ENCODE assay signal across 9 cellular contexts in the genomic region with DNA sequence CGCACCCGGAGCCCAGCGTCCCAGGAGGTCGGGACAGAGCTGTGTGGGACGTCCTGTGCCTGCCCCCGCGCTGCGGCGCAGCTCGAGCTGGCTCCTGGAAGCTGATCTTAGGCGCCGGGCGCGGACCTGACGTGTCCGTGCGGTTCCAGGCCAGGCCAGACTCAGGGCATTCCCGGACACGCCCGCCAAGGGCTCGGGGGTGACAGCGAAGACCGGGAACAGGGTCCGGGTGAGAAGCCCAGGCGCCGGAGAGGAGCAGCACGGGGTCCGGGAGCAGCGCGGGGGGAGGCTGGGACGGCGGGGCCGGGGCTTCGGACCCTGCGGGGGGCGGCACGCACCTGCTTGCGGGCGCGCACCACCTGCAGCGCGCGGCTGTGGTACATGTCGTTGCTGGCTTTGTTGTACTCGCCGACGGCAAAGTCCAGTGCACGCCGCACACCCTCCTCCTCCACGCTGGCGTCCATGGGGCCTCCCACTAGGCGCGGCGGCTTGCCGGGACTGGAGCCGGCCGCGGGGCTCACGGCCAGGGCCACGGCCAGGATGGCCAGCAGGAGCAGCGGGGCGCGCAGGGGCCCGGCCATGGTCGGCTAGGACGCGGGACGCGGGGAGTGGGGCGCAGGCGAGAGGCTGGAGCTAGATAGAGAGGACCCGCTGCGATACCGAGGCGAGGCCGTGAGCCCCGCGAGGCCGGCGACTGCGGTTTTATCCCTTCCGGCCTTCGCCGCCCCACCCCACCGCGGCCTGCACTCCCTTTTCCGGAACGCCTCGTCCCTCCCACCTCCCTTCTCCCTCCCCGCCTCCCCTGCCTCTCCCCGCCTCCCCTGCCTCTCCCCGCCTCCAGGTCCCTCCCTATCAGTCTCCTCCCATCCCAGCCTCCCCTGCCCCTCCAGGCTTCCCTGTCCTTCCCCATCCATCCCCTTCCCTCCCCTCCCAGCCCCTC. TPM values are rescaled to one million over a fixed set of nuclear protein-coding genes. Genes with fewer than 3 reads are reported as not detected.
DNase-seq lines count a peak whose midpoint lies in the region; ATAC-seq, FAIRE-seq and TF ChIP-seq lines count a peak whose summit lies in the region.
"Had no signal": no experiment of that assay in that cellular context is flagged by ENCODE, and none has a peak within 500 bp of the region (broad histone marks: within the 10 kb centered on the region; RNA-seq: fewer than 3 reads in every experiment).

A gene with protein sequence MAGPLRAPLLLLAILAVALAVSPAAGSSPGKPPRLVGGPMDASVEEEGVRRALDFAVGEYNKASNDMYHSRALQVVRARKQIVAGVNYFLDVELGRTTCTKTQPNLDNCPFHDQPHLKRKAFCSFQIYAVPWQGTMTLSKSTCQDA (minus strand): TSS at position 674 of the 940 bp plus-strand sequence. CDS start 93 bp downstream, at position 581.

- H3K27me3 Mint-ChIP-seq in activated CD8-positive, alpha-beta T cell treated with anti-CD3 and anti-CD28 coated beads, Interleukin-2, amount 10 ng/mL, durations not matched to agents 7 days and 5 days (ENCODE audit: low read depth) = peaks cover 19% of the 10 kb centered on the region
- no peaks in the 10 kb centered on the region for H3K27me3 Mint-ChIP-seq in nephron (ENCODE audit: low read depth)
- H3K27me3 Mint-ChIP-seq in stimulated activated memory B cell treated with anti-CD40 and anti-IgM and Interleukin-4, amounts not matched to agents 10 μg/mL and 1 μg/mL and 100 μg/mL, for 72 hours = peaks cover 60% of the 10 kb centered on the region

- H3K4me1 Mint-ChIP-seq in activated CD8-positive, alpha-beta T cell treated with anti-CD3 and anti-CD28 coated beads, Interleukin-2, amount 10 ng/mL, durations not matched to agents 7 days and 5 days (ENCODE audit: low read depth) = peaks cover 5% of the 10 kb centered on the region
- peaks cover 27% of the 10 kb centered on the region for H3K4me1 Mint-ChIP-seq in nephron
- H3K4me1 Mint-ChIP-seq in stimulated activated memory B cell treated with anti-CD40 and anti-IgM and Interleukin-4, amounts not matched to agents 10 μg/mL and 1 μg/mL and 100 μg/mL, for 72 hours = no peaks in the 10 kb centered on the region

- ATAC-seq in GM18519 (IDR thresholded peaks at IDR 0.05; ENCODE audit: low FRiP score, unreplicated experiment) (peak; percentile 38), HG03039 (IDR thresholded peaks at IDR 0.05; ENCODE audit: unreplicated experiment) (peak; percentile 59)
- peak; percentile 57 for ATAC-seq in activated CD8-positive, alpha-beta T cell treated with anti-CD3 and anti-CD28 coated beads, Interleukin-2, amount 10 ng/mL, durations not matched to agents 7 days and 5 days
- no peak for ATAC-seq in stimulated activated memory B cell treated with anti-CD40 and anti-IgM and Interleukin-4, amounts not matched to agents 10 μg/mL and 1 μg/mL and 100 μg/mL, for 72 hours

- H3K4me3 Mint-ChIP-seq in activated CD8-positive, alpha-beta T cell treated with anti-CD3 and anti-CD28 coated beads, Interleukin-2, amount 10 ng/mL, durations not matched to agents 7 days and 5 days = peak within 1 kb of the TSS; percentile 14
- H3K4me3 Mint-ChIP-seq in nephron = peak within 1 kb of the TSS; percentile 85 to 92 (median 88)
- H3K4me3 Mint-ChIP-seq in stimulated activated memory B cell treated with anti-CD40 and anti-IgM and Interleukin-4, amounts not matched to agents 10 μg/mL and 1 μg/mL and 100 μg/mL, for 72 hours = no peak within 1 kb of the TSS
- H3K4me3 Mint-ChIP-seq: T-helper 1 cell treated with Interleukin-12 subunit alpha and Interleukin-12 subunit beta and Interleukin-4 antibody, amounts not matched to agents 30 μg/mL and 1 μg/mL, for 36 hours had no signal

- peak; percentile 22 to 42 for DNase-seq in AML-193 (lab: John Stamatoyannopoulos, UW)
- peak; percentile 86 for DNase-seq in NCI-H2171 (lab: John Stamatoyannopoulos, UW)
- DNase-seq in activated CD8-positive, alpha-beta T cell treated with anti-CD3 and anti-CD28 coated beads, Interleukin-2, amount 10 ng/mL, durations not matched to agents 7 days and 5 days = peak; percentile 42
- DNase-seq in frontal cortex (ENCODE audit: low spot score in 2 of 2) = peak; percentile 72 to 88

- H3K36me3 Mint-ChIP-seq in activated CD8-positive, alpha-beta T cell treated with anti-CD3 and anti-CD28 coated beads, Interleukin-2, amount 10 ng/mL, durations not matched to agents 7 days and 5 days (ENCODE audit: low read depth) = no peaks in the 10 kb centered on the region
- H3K36me3 Mint-ChIP-seq in nephron (ENCODE audit: low read depth) = peaks cover 5% of the 10 kb centered on the region
- no peaks in the 10 kb centered on the region for H3K36me3 Mint-ChIP-seq in stimulated activated memory B cell treated with anti-CD40 and anti-IgM and Interleukin-4, amounts not matched to agents 10 μg/mL and 1 μg/mL and 100 μg/mL, for 72 hours

- POLR2A ChIA-PET in activated CD8-positive, alpha-beta T cell treated with anti-CD3 and anti-CD28 coated beads, Interleukin-2, amount 10 ng/mL, durations not matched to agents 7 days and 5 days (lab: Charles Lee) = no interaction called here

- no peak within 1 kb of the TSS for H3K27ac Mint-ChIP-seq in activated CD8-positive, alpha-beta T cell treated with anti-CD3 and anti-CD28 coated beads, Interleukin-2, amount 10 ng/mL, durations not matched to agents 7 days and 5 days
- peak within 1 kb of the TSS; percentile 33 to 91 (median 87) for H3K27ac Mint-ChIP-seq in nephron
- H3K27ac Mint-ChIP-seq in stimulated activated memory B cell treated with anti-CD40 and anti-IgM and Interleukin-4, amounts not matched to agents 10 μg/mL and 1 μg/mL and 100 μg/mL, for 72 hours = no peak within 1 kb of the TSS
- H3K27ac Mint-ChIP-seq: T-helper 1 cell treated with Interleukin-12 subunit alpha and Interleukin-12 subunit beta and Interleukin-4 antibody, amounts not matched to agents 30 μg/mL and 1 μg/mL, for 36 hours had no signal

- CTCF ChIA-PET in activated CD8-positive, alpha-beta T cell treated with anti-CD3 and anti-CD28 coated beads, Interleukin-2, amount 10 ng/mL, durations not matched to agents 7 days and 5 days (lab: Charles Lee) = no interaction called here

- no peak for FAIRE-seq in frontal cortex (lab: Jason Lieb, UNC)

- H3K9me3 Mint-ChIP-seq in activated CD8-positive, alpha-beta T cell treated with anti-CD3 and anti-CD28 coated beads, Interleukin-2, amount 10 ng/mL, durations not matched to agents 7 days and 5 days (ENCODE audit: insufficient read depth) = no peaks in the 10 kb centered on the region
- no peaks in the 10 kb centered on the region for H3K9me3 Mint-ChIP-seq in nephron
- H3K9me3 Mint-ChIP-seq in stimulated activated memory B cell treated with anti-CD40 and anti-IgM and Interleukin-4, amounts not matched to agents 10 μg/mL and 1 μg/mL and 100 μg/mL, for 72 hours = no peaks in the 10 kb centered on the region
- H3K9me3 Mint-ChIP-seq: T-helper 1 cell treated with Interleukin-12 subunit alpha and Interleukin-12 subunit beta and Interleukin-4 antibody, amounts not matched to agents 30 μg/mL and 1 μg/mL, for 36 hours had no signal

- no peak for TF ChIP-seq CTCF in nephron (IDR thresholded peaks at IDR 0.05; ENCODE audit: unreplicated experiment in 3 of 3)

RNA-seq across cellular contexts. Expression of the gene that starts here (rescaled TPM):
- total RNA-seq in activated CD8-positive, alpha-beta T cell treated with anti-CD3 and anti-CD28 coated beads, Interleukin-2, amount 10 ng/mL, durations not matched to agents 7 days and 5 days = under 1 TPM; 0.47 to 0.50 TPM
- 63.6 TPM for total RNA-seq in frontal cortex

Comparison
In these comparisons a context has a peak if more than half of its experiments do, and no peak if none do; other contexts are left out.
1. RNA of the gene that starts here (total RNA-seq): 63.6 TPM in frontal cortex (single experiment); 0.47 to 0.50 TPM in activated CD8-positive, alpha-beta T cell treated with anti-CD3 and anti-CD28 coated beads, Interleukin-2, amount 10 ng/mL, durations not matched to agents 7 days and 5 days; every median in the first group is over 10 times any median in the second.
2. Peak in DNase-seq and ATAC-seq in activated CD8-positive, alpha-beta T cell treated with anti-CD3 and anti-CD28 coated beads, Interleukin-2, amount 10 ng/mL, durations not matched to agents 7 days and 5 days; RNA of the gene not detected or under 1 TPM.
3. DNase-seq: peak in every context shown above with its lines; median percentile 86 in NCI-H2171; 80 in frontal cortex; 42 in activated CD8-positive, alpha-beta T cell treated with anti-CD3 and anti-CD28 coated beads, Interleukin-2, amount 10 ng/mL, durations not matched to agents 7 days and 5 days; 32 in AML-193.
4. H3K27ac Mint-ChIP-seq: peak in nephron (3 of 3); none in activated CD8-positive, alpha-beta T cell treated with anti-CD3 and anti-CD28 coated beads, Interleukin-2, amount 10 ng/mL, durations not matched to agents 7 days and 5 days (single experiment) and stimulated activated memory B cell treated with anti-CD40 and anti-IgM and Interleukin-4, amounts not matched to agents 10 μg/mL and 1 μg/mL and 100 μg/mL, for 72 hours (single experiment).